In genomic region chr21:44960141-44961092, GRCh38 we compare ENCODE assay signal across 1 cellular context.
TF ChIP-seq lines count a peak whose summit lies in the region.

No MANE protein-coding gene starts in this region.

TF ChIP-seq in K562, 482 proteins besides CTCF, POLR2A, EP300 and RAD21:
- TF ChIP-seq HDGF (IDR thresholded peaks at IDR 0.05) (no peak), ZFP1 (CRISPR knock-in tag; IDR thresholded peaks at IDR 0.05) (no peak), KHSRP (IDR thresholded peaks at IDR 0.05) (no peak), ZNF316 (IDR thresholded peaks at IDR 0.05) (peak; percentile 97), ZNF212 (CRISPR knock-in tag; IDR thresholded peaks at IDR 0.05) (no peak), MAFG (tag; conservative IDR thresholded peaks at IDR 0.05) (peak; percentile 86), MAFF (IDR thresholded peaks at IDR 0.05; ENCODE audit: low read length) (peak; percentile 64), C11orf30 (IDR thresholded peaks at IDR 0.05; ENCODE audit: low read depth) (peak; percentile 91), POLR2G (IDR thresholded peaks at IDR 0.05; ENCODE audit: low read depth, low read length) (0 out of 2 replicates have a peak, but pooled peaks have one; percentile 10), TCF15 (CRISPR knock-in tag; IDR thresholded peaks at IDR 0.05) (no peak), MAFK (IDR thresholded peaks at IDR 0.05; ENCODE audit: low read length) (peak; percentile 59; the same call in 1 of the 2 replicates), NFIC (IDR thresholded peaks at IDR 0.05) (peak; percentile 30; the same call in 1 of the 2 replicates), ELF2 (CRISPR knock-in tag; IDR thresholded peaks at IDR 0.05) (no peak), ZNF24 (IDR thresholded peaks at IDR 0.05) (no peak)
- TF ChIP-seq, protein P1, sequence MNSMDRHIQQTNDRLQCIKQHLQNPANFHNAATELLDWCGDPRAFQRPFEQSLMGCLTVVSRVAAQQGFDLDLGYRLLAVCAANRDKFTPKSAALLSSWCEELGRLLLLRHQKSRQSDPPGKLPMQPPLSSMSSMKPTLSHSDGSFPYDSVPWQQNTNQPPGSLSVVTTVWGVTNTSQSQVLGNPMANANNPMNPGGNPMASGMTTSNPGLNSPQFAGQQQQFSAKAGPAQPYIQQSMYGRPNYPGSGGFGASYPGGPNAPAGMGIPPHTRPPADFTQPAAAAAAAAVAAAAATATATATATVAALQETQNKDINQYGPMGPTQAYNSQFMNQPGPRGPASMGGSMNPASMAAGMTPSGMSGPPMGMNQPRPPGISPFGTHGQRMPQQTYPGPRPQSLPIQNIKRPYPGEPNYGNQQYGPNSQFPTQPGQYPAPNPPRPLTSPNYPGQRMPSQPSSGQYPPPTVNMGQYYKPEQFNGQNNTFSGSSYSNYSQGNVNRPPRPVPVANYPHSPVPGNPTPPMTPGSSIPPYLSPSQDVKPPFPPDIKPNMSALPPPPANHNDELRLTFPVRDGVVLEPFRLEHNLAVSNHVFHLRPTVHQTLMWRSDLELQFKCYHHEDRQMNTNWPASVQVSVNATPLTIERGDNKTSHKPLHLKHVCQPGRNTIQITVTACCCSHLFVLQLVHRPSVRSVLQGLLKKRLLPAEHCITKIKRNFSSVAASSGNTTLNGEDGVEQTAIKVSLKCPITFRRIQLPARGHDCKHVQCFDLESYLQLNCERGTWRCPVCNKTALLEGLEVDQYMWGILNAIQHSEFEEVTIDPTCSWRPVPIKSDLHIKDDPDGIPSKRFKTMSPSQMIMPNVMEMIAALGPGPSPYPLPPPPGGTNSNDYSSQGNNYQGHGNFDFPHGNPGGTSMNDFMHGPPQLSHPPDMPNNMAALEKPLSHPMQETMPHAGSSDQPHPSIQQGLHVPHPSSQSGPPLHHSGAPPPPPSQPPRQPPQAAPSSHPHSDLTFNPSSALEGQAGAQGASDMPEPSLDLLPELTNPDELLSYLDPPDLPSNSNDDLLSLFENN (IDR thresholded peaks at IDR 0.05; ENCODE audit: low read depth in 2 of 2, low read length in 2 of 2), result no peak
